ENCODE assay signal across 19 cellular contexts in genomic region chr9:26357803-26358339, GRCh38.
DNase-seq lines count a peak whose midpoint lies in the region; ATAC-seq, FAIRE-seq and TF ChIP-seq lines count a peak whose summit lies in the region.
"Had no signal": no experiment of that assay in that cellular context is flagged by ENCODE, and none has a peak within 500 bp of the region (broad histone marks: within the 10 kb centered on the region; RNA-seq: fewer than 3 reads in every experiment).

No MANE protein-coding gene starts in this region.

- no peaks in the 10 kb centered on the region for H3K27me3 ChIP-seq in naive thymus-derived CD4-positive, alpha-beta T cell (ENCODE audit: control insufficient read depth in 2 of 2, insufficient read depth in 2 of 2, low read length in 2 of 2)

- no peak overlapping the region for H3K4me3 ChIP-seq in naive thymus-derived CD4-positive, alpha-beta T cell (ENCODE audit: low read length)

- intact Hi-C loops in naive thymus-derived CD4-positive, alpha-beta T cell (cut with micrococcal nuclease), result no loop called here
- intact Hi-C loops in activated T-helper 1 cell treated with anti-CD3 and anti-CD28 coated beads, Interleukin-12 subunit alpha, Interleukin-12 subunit beta, Interleukin-2, Interleukin-4 antibody, amounts not matched to agents 30 ng/mL and 10 ng/mL and 1 ng/mL, durations not matched to agents 14 hours and 24 hours and 36 hours (cut with micrococcal nuclease), result no loop called here
- intact Hi-C loops in MCF 10A (cut with micrococcal nuclease), result no loop called here

- H3K4me3 Mint-ChIP-seq in naive thymus-derived CD4-positive, alpha-beta T cell, result no peak overlapping the region
- no peak overlapping the region for H3K4me3 Mint-ChIP-seq in activated T-helper 1 cell treated with anti-CD3 and anti-CD28 coated beads, Interleukin-12 subunit alpha, Interleukin-12 subunit beta, Interleukin-2, Interleukin-4 antibody, amounts not matched to agents 30 ng/mL and 10 ng/mL and 1 ng/mL, durations not matched to agents 14 hours and 24 hours and 36 hours
- no peak overlapping the region for H3K4me3 Mint-ChIP-seq in MCF 10A (ENCODE audit: unreplicated experiment)
- H3K4me3 Mint-ChIP-seq: CD8-positive, alpha-beta T cell had no signal

- POLR2A ChIA-PET in naive thymus-derived CD4-positive, alpha-beta T cell (lab: Charles Lee), result no interaction called here
- POLR2A ChIA-PET in MCF 10A (lab: Yijun Ruan, JAX), result interaction anchor here (0.7 kb wide), 1 partner anchor 298 kb away, joined by 3 read pairs; no protein-coding TSS in a partner anchor

- no peaks in the 10 kb centered on the region for H3K36me3 Mint-ChIP-seq in naive thymus-derived CD4-positive, alpha-beta T cell
- H3K36me3 Mint-ChIP-seq in activated T-helper 1 cell treated with anti-CD3 and anti-CD28 coated beads, Interleukin-12 subunit alpha, Interleukin-12 subunit beta, Interleukin-2, Interleukin-4 antibody, amounts not matched to agents 30 ng/mL and 10 ng/mL and 1 ng/mL, durations not matched to agents 14 hours and 24 hours and 36 hours (ENCODE audit: low read depth), result no peaks in the 10 kb centered on the region
- no peaks in the 10 kb centered on the region for H3K36me3 Mint-ChIP-seq in MCF 10A (ENCODE audit: insufficient read depth, unreplicated experiment)
- H3K36me3 Mint-ChIP-seq: CD8-positive, alpha-beta T cell had no signal

- no peaks in the 10 kb centered on the region for H3K27me3 Mint-ChIP-seq in naive thymus-derived CD4-positive, alpha-beta T cell
- no peaks in the 10 kb centered on the region for H3K27me3 Mint-ChIP-seq in activated T-helper 1 cell treated with anti-CD3 and anti-CD28 coated beads, Interleukin-12 subunit alpha, Interleukin-12 subunit beta, Interleukin-2, Interleukin-4 antibody, amounts not matched to agents 30 ng/mL and 10 ng/mL and 1 ng/mL, durations not matched to agents 14 hours and 24 hours and 36 hours (ENCODE audit: insufficient read depth)
- peaks cover 12% of the 10 kb centered on the region for H3K27me3 Mint-ChIP-seq in MCF 10A (ENCODE audit: insufficient read depth, unreplicated experiment)

- ATAC-seq in naive thymus-derived CD4-positive, alpha-beta T cell, result no peak
- ATAC-seq: CD8-positive, alpha-beta T cell; PC-3 had no signal

- peaks cover 0 to 27% (median 8%) of the 10 kb centered on the region in 11 donors for H3K9me3 Mint-ChIP-seq in naive thymus-derived CD4-positive, alpha-beta T cell
- peaks cover 18% of the 10 kb centered on the region for H3K9me3 Mint-ChIP-seq in activated T-helper 1 cell treated with anti-CD3 and anti-CD28 coated beads, Interleukin-12 subunit alpha, Interleukin-12 subunit beta, Interleukin-2, Interleukin-4 antibody, amounts not matched to agents 30 ng/mL and 10 ng/mL and 1 ng/mL, durations not matched to agents 14 hours and 24 hours and 36 hours
- peaks cover 5% of the 10 kb centered on the region for H3K9me3 Mint-ChIP-seq in MCF 10A (ENCODE audit: unreplicated experiment)

- H3K4me1 Mint-ChIP-seq in naive thymus-derived CD4-positive, alpha-beta T cell, result no peaks in the 10 kb centered on the region
- H3K4me1 Mint-ChIP-seq in activated T-helper 1 cell treated with anti-CD3 and anti-CD28 coated beads, Interleukin-12 subunit alpha, Interleukin-12 subunit beta, Interleukin-2, Interleukin-4 antibody, amounts not matched to agents 30 ng/mL and 10 ng/mL and 1 ng/mL, durations not matched to agents 14 hours and 24 hours and 36 hours (ENCODE audit: low read depth), result no peaks in the 10 kb centered on the region
- no peaks in the 10 kb centered on the region for H3K4me1 Mint-ChIP-seq in MCF 10A (ENCODE audit: insufficient read depth, unreplicated experiment)

- no peak overlapping the region for H3K27ac Mint-ChIP-seq in naive thymus-derived CD4-positive, alpha-beta T cell
- H3K27ac Mint-ChIP-seq in activated T-helper 1 cell treated with anti-CD3 and anti-CD28 coated beads, Interleukin-12 subunit alpha, Interleukin-12 subunit beta, Interleukin-2, Interleukin-4 antibody, amounts not matched to agents 30 ng/mL and 10 ng/mL and 1 ng/mL, durations not matched to agents 14 hours and 24 hours and 36 hours, result no peak overlapping the region
- no peak overlapping the region for H3K27ac Mint-ChIP-seq in MCF 10A (ENCODE audit: low read depth, unreplicated experiment)
- H3K27ac Mint-ChIP-seq: CD8-positive, alpha-beta T cell had no signal

- FAIRE-seq in frontal cortex (lab: Jason Lieb, UNC), result no peak
- FAIRE-seq: GM12891, H1 had no signal

- CTCF ChIA-PET in naive thymus-derived CD4-positive, alpha-beta T cell (lab: Charles Lee), result no interaction called here
- CTCF ChIA-PET in MCF 10A (lab: Yijun Ruan, JAX), result interaction anchor here (0.6 kb wide), 1 partner anchor 10 kb away, joined by 3 read pairs; no protein-coding TSS in a partner anchor

- H3K36me3 ChIP-seq in naive thymus-derived CD4-positive, alpha-beta T cell (ENCODE audit: control insufficient read depth in 2 of 3, insufficient read depth in 3 of 3, low read length in 3 of 3), result no peaks in the 10 kb centered on the region

- BruUV-seq in MCF 10A (replicated peaks; lab: Mats Ljungman, UMichigan), result no TSS peak

- H3K27ac ChIP-seq in naive thymus-derived CD4-positive, alpha-beta T cell (ENCODE audit: low read depth, low read length), result no peak overlapping the region
- H3K27ac ChIP-seq: 22Rv1, RWPE1 had no signal

- no peaks in the 10 kb centered on the region for H3K9me3 ChIP-seq in naive thymus-derived CD4-positive, alpha-beta T cell (ENCODE audit: control insufficient read depth in 2 of 3, low read length in 3 of 3)

- DNase-seq in DMS53 (lab: John Stamatoyannopoulos, UW) (peak; percentile 23), DMS53 treated with DMSO at 0.1 percent for 48 hours (lab: John Stamatoyannopoulos, UW; ENCODE audit: unreplicated experiment) (no peak), NCI-H524 treated with DMSO at 0.1 percent for 48 hours (lab: John Stamatoyannopoulos, UW) (peak; percentile 13), frontal cortex (ENCODE audit: low spot score in 2 of 2) (peak; percentile 2 to 3), NCI-H2107 (lab: John Stamatoyannopoulos, UW) (no peak), MCF 10A (ENCODE audit: unreplicated experiment) (no peak)
- no peak for DNase-seq in naive thymus-derived CD4-positive, alpha-beta T cell
- DNase-seq in activated T-helper 1 cell treated with anti-CD3 and anti-CD28 coated beads, Interleukin-12 subunit alpha, Interleukin-12 subunit beta, Interleukin-2, Interleukin-4 antibody, amounts not matched to agents 30 ng/mL and 10 ng/mL and 1 ng/mL, durations not matched to agents 14 hours and 24 hours and 36 hours (ENCODE audit: low spot score), result no peak
- DNase-seq: CD8-positive, alpha-beta T cell; DND-41; GF-D8; MM.1S; NCI-H187 treated with DMSO at 0.1 percent for 48 hours; NCI-H526; PC-3 had no signal

- no peak for TF ChIP-seq CTCF in MCF 10A (IDR thresholded peaks at IDR 0.05; ENCODE audit: unreplicated experiment)

- H3K4me1 ChIP-seq in naive thymus-derived CD4-positive, alpha-beta T cell (ENCODE audit: control insufficient read depth in 2 of 2, insufficient read depth in 2 of 2, low read length in 2 of 2), result no peaks in the 10 kb centered on the region

Comparison
In these comparisons a context has a peak if more than half of its experiments do, and no peak if none do; other contexts are left out.
1. DNase-seq: peak in DMS53 (single experiment), NCI-H524 treated with DMSO at 0.1 percent for 48 hours (single experiment) and frontal cortex (2 of 2); none in DMS53 treated with DMSO at 0.1 percent for 48 hours (single experiment), naive thymus-derived CD4-positive, alpha-beta T cell (0 of 9), NCI-H2107 (single experiment), activated T-helper 1 cell treated with anti-CD3 and anti-CD28 coated beads, Interleukin-12 subunit alpha, Interleukin-12 subunit beta, Interleukin-2, Interleukin-4 antibody, amounts not matched to agents 30 ng/mL and 10 ng/mL and 1 ng/mL, durations not matched to agents 14 hours and 24 hours and 36 hours (single experiment) and MCF 10A (single experiment).